In the genomic region with DNA sequence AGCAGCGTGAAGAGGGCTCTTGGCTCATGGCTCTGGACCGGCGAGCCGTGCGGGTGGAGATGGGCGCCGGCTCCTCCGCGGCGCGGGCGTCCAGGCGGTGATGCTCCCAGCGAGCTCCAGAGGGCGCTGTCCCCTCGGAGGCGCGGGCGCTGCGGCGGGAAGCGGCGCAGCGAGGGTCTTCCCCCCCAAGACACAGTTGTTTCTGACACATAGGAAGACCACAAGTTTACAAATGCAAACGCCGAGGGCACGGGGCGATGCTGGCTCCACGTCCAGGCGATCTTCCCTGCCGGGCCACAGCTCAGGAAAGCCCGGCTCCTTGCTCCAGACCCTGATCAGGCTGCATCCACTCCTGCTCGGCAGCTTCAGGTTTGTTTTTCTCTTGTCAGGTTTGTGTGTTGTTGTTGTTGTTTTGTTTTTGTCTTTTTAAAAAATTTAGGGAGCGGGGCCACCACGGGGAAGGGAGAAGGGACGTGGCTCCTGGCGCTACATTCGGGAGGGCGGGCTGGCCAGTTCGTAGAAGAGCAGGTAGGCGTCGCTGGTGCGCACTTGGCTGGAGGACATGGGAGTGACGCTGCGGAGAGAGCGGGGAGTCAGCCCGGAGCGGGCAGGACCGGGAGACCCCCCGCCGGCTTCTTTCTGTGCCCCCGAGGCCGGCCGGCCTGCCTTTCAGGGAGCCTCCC, we compare ENCODE assay signal across 8 cellular contexts. TPM values are rescaled to one million over a fixed set of nuclear protein-coding genes. Genes with fewer than 3 reads are reported as not detected.
DNase-seq lines count a peak whose midpoint lies in the region; ATAC-seq and TF ChIP-seq lines count a peak whose summit lies in the region.

No MANE protein-coding gene starts in this region.

- peak overlapping the region; percentile 89 for H3K4me3 Mint-ChIP-seq in activated B cell treated with CpG ODN at 0.5 μM for 24 hours

- H3K36me3 Mint-ChIP-seq in activated B cell treated with CpG ODN at 0.5 μM for 24 hours (ENCODE audit: low read depth), result no peaks in the 10 kb centered on the region

- H3K9ac ChIP-seq in mammary epithelial cell (ENCODE audit: insufficient read depth, low read length), result no peak overlapping the region

- peaks cover 29% of the 10 kb centered on the region for H3K4me1 ChIP-seq in mammary epithelial cell (ENCODE audit: insufficient read depth, low read length)

- ATAC-seq in GM21390 (IDR thresholded peaks at IDR 0.05; ENCODE audit: unreplicated experiment) (peak; percentile 74), activated B cell treated with CpG ODN at 0.5 μM for 24 hours (ENCODE audit: low read depth) (peak; percentile 90)

- TF ChIP-seq CTCF in AG10803 (conservative IDR thresholded peaks at IDR 0.05; ENCODE audit: low read length) (peak; percentile 68), LNCaP clone FGC (IDR thresholded peaks at IDR 0.05; ENCODE audit: control insufficient read depth, extremely low read depth, insufficient read depth) (peak; percentile 68), activated B cell treated with CpG ODN at 0.5 μM for 24 hours (IDR thresholded peaks at IDR 0.05) (peak; percentile 75), mammary epithelial cell (conservative IDR thresholded peaks at IDR 0.05 in 1 of 2, IDR thresholded peaks at IDR 0.05 in 1 of 2; ENCODE audit: extremely low read depth in 1 of 2, insufficient read depth in 1 of 2, low read depth in 1 of 2, low read length in 2 of 2) (peak; percentile 58 to 92)

- dilution Hi-C loops in mammary epithelial cell (cut with HindIII; ENCODE audit: low sequenced_read_pairs), result no loop called here

- WGBS in mammary epithelial cell (ENCODE audit: low coverage, missing lambda C conversion rate), result 7% methylated on average over 36 of the region's 54 CpGs

- H3K4me3 ChIP-seq in AG10803 (ENCODE audit: low read length) (peak overlapping the region; percentile 72), LNCaP clone FGC (ENCODE audit: low read depth, low read length) (no peak overlapping the region), mammary epithelial cell (replicated peaks in 1 of 3; ENCODE audit: insufficient read depth in 1 of 3, low read depth in 2 of 3, low read length in 3 of 3) (peak overlapping the region; percentile 25 to 48 (median 32))

- no peaks in the 10 kb centered on the region for H3K36me3 ChIP-seq in mammary epithelial cell (ENCODE audit: insufficient read depth, low read length)

- H3K9me3 Mint-ChIP-seq in activated B cell treated with CpG ODN at 0.5 μM for 24 hours, result no peaks in the 10 kb centered on the region

- H3K27ac ChIP-seq in mammary epithelial cell (ENCODE audit: insufficient read depth, low read depth, low read length), result no peak overlapping the region

- DNase-seq in AG10803 (ENCODE audit: low read depth), result peak; percentile 65
- DNase-seq in LNCaP clone FGC (ENCODE audit: low read depth), result no peak
- DNase-seq in activated B cell treated with CpG ODN at 0.5 μM for 24 hours, result peak; percentile 65
- no peak for DNase-seq in mammary epithelial cell
- DNase-seq in inferior parietal cortex (ENCODE audit: extremely low spot score), result peak; percentile 74
- DNase-seq in stimulated activated CD4-positive, alpha-beta T cell treated with anti-CD3 and anti-CD28 coated beads, Interleukin-12 subunit alpha, Interleukin-12 subunit beta, amount 100 ng/mL, for 48 hours (ENCODE audit: low read depth in 2 of 3, low spot score in 1 of 3), result peak in 2 of 3 donors; percentile 64 to 70
- DNase-seq in HK-2 (ENCODE audit: unreplicated experiment), result no peak

- H2AFZ ChIP-seq in mammary epithelial cell (ENCODE audit: low read depth, low read length), result peak overlapping the region; percentile 88

- no peaks in the 10 kb centered on the region for H4K20me1 ChIP-seq in mammary epithelial cell (ENCODE audit: insufficient read depth, low read length)

- no peaks in the 10 kb centered on the region for H3K9me3 ChIP-seq in mammary epithelial cell (replicated peaks; ENCODE audit: insufficient read depth, low read length)

- H3K4me2 ChIP-seq in mammary epithelial cell (ENCODE audit: insufficient read depth, low read depth, low read length), result peak overlapping the region; percentile 96

- in situ Hi-C loops in mammary epithelial cell (cut with MboI; ENCODE audit: low sequenced_read_pairs in 2 of 2), result loop anchor here in 1 of 2 donors (10.0 kb wide), 1 partner anchor 118 kb away; no protein-coding TSS in a partner anchor

- H3K27ac Mint-ChIP-seq in activated B cell treated with CpG ODN at 0.5 μM for 24 hours, result peak overlapping the region; percentile 37

- no TSS peak for BruUV-seq in mammary epithelial cell (replicated peaks; lab: Mats Ljungman, UMichigan)

- no peaks in the 10 kb centered on the region for H3K79me2 ChIP-seq in mammary epithelial cell (ENCODE audit: insufficient read depth, low read length)

- no peaks in the 10 kb centered on the region for H3K27me3 ChIP-seq in mammary epithelial cell (ENCODE audit: insufficient read depth, low read length)

- peaks cover 9% of the 10 kb centered on the region for H3K4me1 Mint-ChIP-seq in activated B cell treated with CpG ODN at 0.5 μM for 24 hours

- CTCF ChIA-PET in activated B cell treated with CpG ODN at 0.5 μM for 24 hours (lab: Charles Lee) (interaction anchor here (0.7 to 3.7 kb wide), 20 partner anchors 9 to 880 kb away, joined by 3 to 50 read pairs (median 4); partner anchors contain the start of genes C1QTNF5 and USP2), mammary epithelial cell (lab: Charles Lee; ENCODE audit: low non-redundant PET) (interaction anchor here (0.7 to 1.3 kb wide), 7 partner anchors 16 to 779 kb away, joined by 4 to 9 read pairs (median 6); partner anchors contain the start of gene USP2)

- H3K27me3 Mint-ChIP-seq in activated B cell treated with CpG ODN at 0.5 μM for 24 hours, result peaks cover 43% of the 10 kb centered on the region

- POLR2A ChIA-PET in activated B cell treated with CpG ODN at 0.5 μM for 24 hours (lab: Charles Lee), result interaction anchor here (0.6 to 1.2 kb wide), 4 partner anchors 22 to 430 kb away, joined by 3 to 4 read pairs (median 3); partner anchors contain the start of gene RNF26

- intact Hi-C loops in activated B cell treated with CpG ODN at 0.5 μM for 24 hours (cut with micrococcal nuclease), result loop anchor here (1.0 kb wide), 5 partner anchors 16 to 178 kb away; partner anchors contain the start of genes C1QTNF5 and USP2
- intact Hi-C loops in mammary epithelial cell (cut with micrococcal nuclease), result loop anchor here (1.0 to 2.0 kb wide), 3 partner anchors 18 to 118 kb away; no protein-coding TSS in a partner anchor

RNA-seq across cellular contexts. Expression of gene MFRP, which starts 10.0 kb away (rescaled TPM):
- total RNA-seq in activated B cell treated with CpG ODN at 0.5 μM for 24 hours (not detected in 2 replicates), mammary epithelial cell (not detected)
- polyA plus RNA-seq in mammary epithelial cell, result not detected
- not detected for polyA minus RNA-seq in mammary epithelial cell

RNA-seq across cellular contexts. Expression of gene C1QTNF5, which starts 15.8 kb away (rescaled TPM):
- total RNA-seq in activated B cell treated with CpG ODN at 0.5 μM for 24 hours, result not detected in 2 replicates
- under 1 TPM in 1 of 2 donors, not detected in 1; 0.50 TPM for total RNA-seq in mammary epithelial cell
- 0.07 TPM for polyA plus RNA-seq in mammary epithelial cell
- not detected for polyA minus RNA-seq in mammary epithelial cell

RNA-seq across cellular contexts. Expression of gene RNF26, which starts 22.2 kb away (rescaled TPM):
- 20.1 and 21.2 TPM in 2 replicates for total RNA-seq in activated B cell treated with CpG ODN at 0.5 μM for 24 hours
- total RNA-seq in mammary epithelial cell, result 10 to 100 TPM in 1 of 2 donors, 1 to 10 TPM in 1; 3.7 to 34.4 TPM
- polyA plus RNA-seq in mammary epithelial cell, result 39.1 TPM
- 66.6 TPM for polyA minus RNA-seq in mammary epithelial cell

RNA-seq across cellular contexts. Expression of gene USP2, which starts 25.0 kb away (rescaled TPM):
- 0.24 TPM in 1 of 2 replicates, not detected in the other for total RNA-seq in activated B cell treated with CpG ODN at 0.5 μM for 24 hours
- 1 to 10 TPM; 2.7 to 3.0 TPM for total RNA-seq in mammary epithelial cell
- 1.3 TPM for polyA plus RNA-seq in mammary epithelial cell
- polyA minus RNA-seq in mammary epithelial cell, result 0.88 TPM

RNA-seq across cellular contexts. Expression of gene MCAM, which starts 39.6 kb away (rescaled TPM):
- 0.15 and 0.20 TPM in 2 replicates for total RNA-seq in activated B cell treated with CpG ODN at 0.5 μM for 24 hours
- total RNA-seq in mammary epithelial cell, result 100 to 1,000 TPM in 1 of 2 donors, 10 to 100 TPM in 1; 47.2 to 409 TPM
- 75.0 TPM for polyA plus RNA-seq in mammary epithelial cell
- 36.1 TPM for polyA minus RNA-seq in mammary epithelial cell

Comparison
In these comparisons a context has a peak if more than half of its experiments do, and no peak if none do; other contexts are left out.
1. DNase-seq: peak in AG10803 (single experiment), activated B cell treated with CpG ODN at 0.5 μM for 24 hours (single experiment), inferior parietal cortex (single experiment) and stimulated activated CD4-positive, alpha-beta T cell treated with anti-CD3 and anti-CD28 coated beads, Interleukin-12 subunit alpha, Interleukin-12 subunit beta, amount 100 ng/mL, for 48 hours (2 of 3); none in LNCaP clone FGC (single experiment), mammary epithelial cell (single experiment) and HK-2 (single experiment).
2. Peak in every context shown above with its lines, with median percentiles within 50 percentile points of each other: CTCF ChIP-seq.